Comparison of ENCODE assay signal across 8 cellular contexts in genomic region chr19:51366999-51367564, GRCh38. TPM values are rescaled to one million over a fixed set of nuclear protein-coding genes. Genes with fewer than 3 reads are reported as not detected.
A peak's percentile ranks its signal among the peaks of the same experiment; 100 is the strongest.
DNase-seq lines count a peak whose midpoint lies in the region; ATAC-seq and TF ChIP-seq lines count a peak whose summit lies in the region.

No MANE protein-coding gene starts in this region.

- peaks cover 11% of the 10 kb centered on the region for H3K36me3 Mint-ChIP-seq in CD8-positive, alpha-beta T cell
- H3K36me3 Mint-ChIP-seq in T-helper 17 cell (ENCODE audit: low read depth), result no peaks in the 10 kb centered on the region

- peak overlapping the region; percentile 96 for H3K27ac Mint-ChIP-seq in CD8-positive, alpha-beta T cell
- peak overlapping the region; percentile 95 for H3K27ac Mint-ChIP-seq in T-helper 17 cell

- H3K4me3 Mint-ChIP-seq in CD8-positive, alpha-beta T cell, result peak overlapping the region; percentile 98
- H3K4me3 Mint-ChIP-seq in T-helper 17 cell, result peak overlapping the region; percentile 99

- POLR2A ChIA-PET in CD8-positive, alpha-beta T cell (lab: Charles Lee), result interaction anchor here (0.8 to 1.5 kb wide), 3 partner anchors 9 to 27 kb away, joined by 3 to 5 read pairs (median 3); no protein-coding TSS in a partner anchor

- ATAC-seq in CD8-positive, alpha-beta T cell, result peak; percentile 9
- ATAC-seq in HG02763 (IDR thresholded peaks at IDR 0.05; ENCODE audit: unreplicated experiment), result peak; percentile 4
- peak; percentile 30 for ATAC-seq in T-helper 17 cell
- ATAC-seq in GM19035 (IDR thresholded peaks at IDR 0.05; ENCODE audit: unreplicated experiment), result no peak

- no peaks in the 10 kb centered on the region for H3K27me3 Mint-ChIP-seq in CD8-positive, alpha-beta T cell (ENCODE audit: low read depth)
- H3K27me3 Mint-ChIP-seq in T-helper 17 cell, result no peaks in the 10 kb centered on the region

- H3K36me3 ChIP-seq in CD8-positive, alpha-beta T cell (ENCODE audit: insufficient read depth, low read length), result no peaks in the 10 kb centered on the region
- no peaks in the 10 kb centered on the region for H3K36me3 ChIP-seq in mucosa of stomach (ENCODE audit: control insufficient read depth, insufficient read depth, low read length)
- H3K36me3 ChIP-seq in vagina, result no peaks in the 10 kb centered on the region

- peak overlapping the region; percentile 48 for H3K27ac ChIP-seq in CD8-positive, alpha-beta T cell (ENCODE audit: low read depth, low read length)
- peak overlapping the region; percentile 80 to 99 (median 94) for H3K27ac ChIP-seq in dorsolateral prefrontal cortex
- peak overlapping the region; percentile 93 for H3K27ac ChIP-seq in vagina

- no peak for TF ChIP-seq CTCF in CD8-positive, alpha-beta T cell (IDR thresholded peaks at IDR 0.05)
- no peak for TF ChIP-seq CTCF in dorsolateral prefrontal cortex (IDR thresholded peaks at IDR 0.05 in 54 of 56, conservative IDR thresholded peaks at IDR 0.05 in 2 of 56; ENCODE audit: low read depth in 1 of 56, partially characterized antibody in 56 of 56)
- no peak for TF ChIP-seq CTCF in vagina (IDR thresholded peaks at IDR 0.05)

- intact Hi-C loops in CD8-positive, alpha-beta T cell (cut with DNase I, micrococcal nuclease), result loop anchor here (1.0 to 10.0 kb wide), 9 partner anchors 27 to 852 kb away; partner anchors contain the start of genes ASPDH (in 1 of the 2), CLEC11A (in 1 of the 2), JOSD2 (in 1 of the 2) and PPP2R1A (in 1 of the 2)
- intact Hi-C loops in dorsolateral prefrontal cortex (cut with DNase I), result loop anchor here (1.0 kb wide), 1 partner anchor 27 kb away; no protein-coding TSS in a partner anchor
- intact Hi-C loops in vagina (cut with DNase I), result loop anchor here (10.0 kb wide), 1 partner anchor 328 kb away; the partner anchor contains the start of gene SPACA6

- CTCF ChIA-PET in CD8-positive, alpha-beta T cell (lab: Charles Lee), result interaction anchor here (1.7 kb wide), 1 partner anchor 27 kb away, joined by 6 read pairs; no protein-coding TSS in a partner anchor

- no peaks in the 10 kb centered on the region for H3K9me3 Mint-ChIP-seq in CD8-positive, alpha-beta T cell

- peak overlapping the region; percentile 74 for H3K4me3 ChIP-seq in CD8-positive, alpha-beta T cell (ENCODE audit: low read depth, low read length)
- H3K4me3 ChIP-seq in dorsolateral prefrontal cortex, result peak overlapping the region; percentile 66 to 99 (median 86)
- peak overlapping the region; percentile 95 for H3K4me3 ChIP-seq in mucosa of stomach (ENCODE audit: low read length)
- H3K4me3 ChIP-seq in vagina, result peak overlapping the region; percentile 79 to 81

- H3K9ac ChIP-seq in mucosa of stomach (ENCODE audit: low read length), result peak overlapping the region; percentile 91

- H3K27me3 ChIP-seq in CD8-positive, alpha-beta T cell (ENCODE audit: insufficient read depth, low read length), result no peaks in the 10 kb centered on the region
- H3K27me3 ChIP-seq in dorsolateral prefrontal cortex, result no peaks in the 10 kb centered on the region
- H3K27me3 ChIP-seq in mucosa of stomach (ENCODE audit: control insufficient read depth, insufficient read depth, low read length), result no peaks in the 10 kb centered on the region
- no peaks in the 10 kb centered on the region for H3K27me3 ChIP-seq in vagina

- no peaks in the 10 kb centered on the region for H3K9me3 ChIP-seq in CD8-positive, alpha-beta T cell (ENCODE audit: low read length)
- no peaks in the 10 kb centered on the region for H3K9me3 ChIP-seq in T-helper 17 cell (ENCODE audit: control insufficient read depth, low read length, poor library complexity, severe bottlenecking)
- no peaks in the 10 kb centered on the region for H3K9me3 ChIP-seq in mucosa of stomach (ENCODE audit: control insufficient read depth, low read length)
- H3K9me3 ChIP-seq in vagina, result no peaks in the 10 kb centered on the region

- peaks cover 61% of the 10 kb centered on the region for H3K4me1 ChIP-seq in CD8-positive, alpha-beta T cell (ENCODE audit: insufficient read depth, low read length)
- H3K4me1 ChIP-seq in mucosa of stomach (ENCODE audit: control insufficient read depth, insufficient read depth, low read length) (peaks cover 40% of the 10 kb centered on the region), vagina (peaks cover 42% of the 10 kb centered on the region)

- H3K4me1 Mint-ChIP-seq in CD8-positive, alpha-beta T cell (ENCODE audit: low read depth), result peaks cover 71% of the 10 kb centered on the region
- H3K4me1 Mint-ChIP-seq in T-helper 17 cell, result peaks cover 63% of the 10 kb centered on the region

- TF ChIP-seq POLR2A in vagina (IDR thresholded peaks at IDR 0.05), result peak; percentile 12 to 98

- peak in 4 of 7 experiments; percentile 8 to 59 (median 41) for DNase-seq in CD8-positive, alpha-beta T cell
- DNase-seq in T-helper 17 cell (peak in 2 of 3 donors; percentile 21 to 28), dorsolateral prefrontal cortex (peak in 3 of 10 donors; percentile 16 to 57 (median 53)), vagina (ENCODE audit: extremely low spot score in 2 of 2) (no peak), NCI-H69 (lab: John Stamatoyannopoulos, UW) (no peak)

RNA-seq across cellular contexts. Expression of gene ETFB, which starts 0.9 kb away (rescaled TPM):
- total RNA-seq in CD8-positive, alpha-beta T cell, result 10 to 100 TPM; 26.6 to 27.5 TPM
- total RNA-seq in T-helper 17 cell, result 10 to 100 TPM; 35.6 to 36.1 TPM
- 100 to 1,000 TPM in 42 of 120 experiments, 10 to 100 TPM in 78; 45.6 to 130 (median 94.3) TPM for total RNA-seq in dorsolateral prefrontal cortex
- 114 TPM for total RNA-seq in vagina

RNA-seq across cellular contexts. Expression of gene CLDND2, which starts 1.7 kb away (rescaled TPM):
- total RNA-seq in CD8-positive, alpha-beta T cell, result 1 to 10 TPM; 1.3 to 2.3 TPM
- total RNA-seq in T-helper 17 cell, result under 1 TPM; 0.34 to 0.57 TPM
- total RNA-seq in dorsolateral prefrontal cortex, result 1 to 10 TPM in 102 of 120 experiments, under 1 TPM in 1, not detected in 17; 0.97 to 9.2 (median 2.6) TPM
- total RNA-seq in vagina, result not detected

RNA-seq across cellular contexts. Expression of gene NKG7, which starts 5.4 kb away (rescaled TPM):
- total RNA-seq in CD8-positive, alpha-beta T cell, result 100 to 1,000 TPM; 159 to 169 TPM
- total RNA-seq in T-helper 17 cell (10 to 100 TPM; 10.7 to 13.0 TPM), dorsolateral prefrontal cortex (1 to 10 TPM in 53 of 120 experiments, under 1 TPM in 18, not detected in 49; 0.57 to 6.5 (median 1.6) TPM), vagina (3.4 TPM)

RNA-seq across cellular contexts. Expression of gene LIM2, which starts 20.7 kb away (rescaled TPM):
- not detected for total RNA-seq in CD8-positive, alpha-beta T cell
- total RNA-seq in T-helper 17 cell, result not detected
- not detected for total RNA-seq in dorsolateral prefrontal cortex
- total RNA-seq in vagina, result not detected

RNA-seq across cellular contexts. Expression of gene C19orf84, which starts 23.3 kb away (rescaled TPM):
- not detected for total RNA-seq in CD8-positive, alpha-beta T cell
- total RNA-seq in T-helper 17 cell (not detected), dorsolateral prefrontal cortex (under 1 TPM in 17 of 120 experiments, not detected in 103; 0.33 to 0.94 (median 0.50) TPM), vagina (not detected)

Comparison
In these comparisons a context has a peak if more than half of its experiments do, and no peak if none do; other contexts are left out.
1. DNase-seq: peak in CD8-positive, alpha-beta T cell (4 of 7) and T-helper 17 cell (2 of 3); none in vagina (0 of 2) and NCI-H69 (single experiment).
2. RNA of gene NKG7, which starts 5.4 kb away (total RNA-seq): 159 to 169 TPM in CD8-positive, alpha-beta T cell; 10.7 to 13.0 TPM in T-helper 17 cell, 3.4 TPM in vagina (single experiment) and 0.57 to 6.5 TPM in dorsolateral prefrontal cortex; every median in the first group is over 10 times any median in the second.
3. Peak in every context shown above with its lines, with median percentiles within 50 percentile points of each other: H3K27ac ChIP-seq and H3K4me3 ChIP-seq.